In the genomic region with DNA sequence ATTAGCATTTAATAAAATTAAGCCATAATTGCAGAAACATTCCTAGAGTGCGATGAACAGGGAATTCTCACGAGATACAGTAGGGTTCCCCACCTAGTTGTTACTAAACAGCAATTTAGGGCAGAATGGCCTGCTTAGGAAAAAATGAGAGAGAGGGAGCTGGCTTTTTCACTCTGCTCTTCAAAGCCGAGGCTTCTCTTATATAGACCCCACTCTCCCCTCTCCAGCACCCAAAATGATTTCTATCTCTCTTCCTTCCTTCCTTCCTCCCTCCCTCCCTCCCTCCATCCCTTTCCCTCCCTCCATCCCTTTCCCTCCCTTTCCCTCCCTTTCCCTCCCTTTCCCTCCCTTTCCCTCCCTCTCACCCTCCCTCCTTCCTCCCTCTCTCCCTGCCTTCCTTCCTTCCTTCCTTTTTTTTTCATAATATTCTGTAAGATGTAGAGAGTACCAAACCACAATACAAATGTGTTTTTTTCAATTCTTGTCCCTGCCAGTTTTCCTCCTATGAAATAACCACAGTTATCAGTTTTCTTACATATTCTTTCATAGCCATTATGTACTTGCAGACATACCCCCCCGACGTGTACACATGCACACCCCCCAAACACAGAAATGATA, we compare ENCODE assay signal across 21 cellular contexts. TPM values are rescaled to one million over a fixed set of nuclear protein-coding genes. Genes with fewer than 3 reads are reported as not detected.
DNase-seq lines count a peak whose midpoint lies in the region; ATAC-seq, FAIRE-seq and TF ChIP-seq lines count a peak whose summit lies in the region.
"Had no signal": no experiment of that assay in that cellular context is flagged by ENCODE, and none has a peak within 500 bp of the region (broad histone marks: within the 10 kb centered on the region; RNA-seq: fewer than 3 reads in every experiment).

No MANE protein-coding gene starts in this region.

- H3K9me3 Mint-ChIP-seq in central memory CD8-positive, alpha-beta T cell, result no peaks in the 10 kb centered on the region
- H3K9me3 Mint-ChIP-seq in natural killer cell (no peaks in the 10 kb centered on the region), Caco-2 (ENCODE audit: unreplicated experiment) (no peaks in the 10 kb centered on the region)
- no peaks in the 10 kb centered on the region for H3K9me3 Mint-ChIP-seq in stimulated activated effector memory CD8-positive, alpha-beta T cell treated with anti-CD3 and anti-CD28 coated beads, Interleukin-12 subunit alpha, Interleukin-12 subunit beta, amount 100 ng/mL, for 72 hours
- H3K9me3 Mint-ChIP-seq: CD4-positive, alpha-beta memory T cell; GM23338; H9 had no signal

- intact Hi-C loops in HepG2 (cut with micrococcal nuclease; ENCODE audit: unreplicated experiment) (no loop called here), right lobe of liver (cut with DNase I) (no loop called here), natural killer cell (cut with micrococcal nuclease) (no loop called here), Caco-2 (cut with micrococcal nuclease; ENCODE audit: unreplicated experiment) (no loop called here)

- TF ChIP-seq EP300 in HepG2 (IDR thresholded peaks at IDR 0.05; ENCODE audit: low read depth in 2 of 2, low read length in 2 of 2), result no peak
- no peak for TF ChIP-seq EP300 in HepG2 (CRISPR knock-in tag; IDR thresholded peaks at IDR 0.05; ENCODE audit: borderline replicate concordance)

- H3K27me3 Mint-ChIP-seq in central memory CD8-positive, alpha-beta T cell, result no peaks in the 10 kb centered on the region
- no peaks in the 10 kb centered on the region for H3K27me3 Mint-ChIP-seq in natural killer cell (ENCODE audit: low read depth in 2 of 2)
- no peaks in the 10 kb centered on the region for H3K27me3 Mint-ChIP-seq in Caco-2 (ENCODE audit: insufficient read depth, unreplicated experiment)
- H3K27me3 Mint-ChIP-seq: CD4-positive, alpha-beta memory T cell had no signal

- H3K4me3 ChIP-seq in HepG2 (replicated peaks in 1 of 3; ENCODE audit: insufficient read depth in 1 of 3, low read depth in 2 of 3, low read length in 3 of 3) (no peak overlapping the region), right lobe of liver (no peak overlapping the region), Caco-2 (ENCODE audit: low read depth, low read length) (no peak overlapping the region)
- H3K4me3 ChIP-seq: GM12878, GM23338 had no signal

- peak overlapping the region; percentile 92 for H3K27ac Mint-ChIP-seq in central memory CD8-positive, alpha-beta T cell (ENCODE audit: low read depth)
- H3K27ac Mint-ChIP-seq in natural killer cell (peak overlapping the region; percentile 79 to 82), Caco-2 (ENCODE audit: unreplicated experiment) (no peak overlapping the region)
- H3K27ac Mint-ChIP-seq in stimulated activated effector memory CD8-positive, alpha-beta T cell treated with anti-CD3 and anti-CD28 coated beads, Interleukin-12 subunit alpha, Interleukin-12 subunit beta, amount 100 ng/mL, for 72 hours, result peak overlapping the region; percentile 87
- H3K27ac Mint-ChIP-seq: CD4-positive, alpha-beta memory T cell; GM23338; H9 had no signal

- POLR2A ChIA-PET in HepG2 (lab: Yijun Ruan, JAX), result no interaction called here
- POLR2A ChIA-PET in Caco-2 (lab: Charles Lee), result no interaction called here

- H2AFZ ChIP-seq in HepG2 (ENCODE audit: low read length), result no peak overlapping the region
- H2AFZ ChIP-seq: GM23338 had no signal

- H3K4me1 Mint-ChIP-seq in central memory CD8-positive, alpha-beta T cell, result peaks cover 47% of the 10 kb centered on the region
- H3K4me1 Mint-ChIP-seq in natural killer cell (peaks cover 45 to 63% of the 10 kb centered on the region in 2 donors), Caco-2 (ENCODE audit: low read depth, unreplicated experiment) (no peaks in the 10 kb centered on the region)
- H3K4me1 Mint-ChIP-seq in stimulated activated effector memory CD8-positive, alpha-beta T cell treated with anti-CD3 and anti-CD28 coated beads, Interleukin-12 subunit alpha, Interleukin-12 subunit beta, amount 100 ng/mL, for 72 hours, result peaks cover 24% of the 10 kb centered on the region

- H3K4me3 Mint-ChIP-seq in central memory CD8-positive, alpha-beta T cell, result peak overlapping the region; percentile 72
- H3K4me3 Mint-ChIP-seq in natural killer cell (peak overlapping the region; percentile 79), Caco-2 (ENCODE audit: unreplicated experiment) (no peak overlapping the region)
- H3K4me3 Mint-ChIP-seq in stimulated activated effector memory CD8-positive, alpha-beta T cell treated with anti-CD3 and anti-CD28 coated beads, Interleukin-12 subunit alpha, Interleukin-12 subunit beta, amount 100 ng/mL, for 72 hours, result peak overlapping the region; percentile 58
- H3K4me3 Mint-ChIP-seq: CD4-positive, alpha-beta memory T cell; GM23338; H9 had no signal

- H3K9me3 ChIP-seq in HepG2 (ENCODE audit: low read length) (no peaks in the 10 kb centered on the region), right lobe of liver (no peaks in the 10 kb centered on the region), Caco-2 (no peaks in the 10 kb centered on the region)

- TF ChIP-seq POLR2A in HepG2 (IDR thresholded peaks at IDR 0.05; ENCODE audit: insufficient read depth in 1 of 2, low read depth in 2 of 2, low read length in 2 of 2), result no peak
- no peak for TF ChIP-seq POLR2A in right lobe of liver (IDR thresholded peaks at IDR 0.05)

- no peak for TF ChIP-seq RAD21 in HepG2 (CRISPR knock-in tag; IDR thresholded peaks at IDR 0.05)

- H3K36me3 Mint-ChIP-seq in central memory CD8-positive, alpha-beta T cell (ENCODE audit: insufficient read depth), result peaks cover 24% of the 10 kb centered on the region
- no peaks in the 10 kb centered on the region for H3K36me3 Mint-ChIP-seq in natural killer cell
- peaks cover 8% of the 10 kb centered on the region for H3K36me3 Mint-ChIP-seq in stimulated activated effector memory CD8-positive, alpha-beta T cell treated with anti-CD3 and anti-CD28 coated beads, Interleukin-12 subunit alpha, Interleukin-12 subunit beta, amount 100 ng/mL, for 72 hours
- H3K36me3 Mint-ChIP-seq in Caco-2 (ENCODE audit: insufficient read depth, unreplicated experiment), result no peaks in the 10 kb centered on the region

- CTCF ChIA-PET in HepG2 (lab: Yijun Ruan, JAX; ENCODE audit: low intra/inter-chr PET ratio, low total read pairs) (no interaction called here), Caco-2 (lab: Charles Lee) (no interaction called here)

- DNase-seq in HepG2 (ENCODE audit: low spot score), result no peak
- DNase-seq in right lobe of liver, result no peak
- no peak for DNase-seq in central memory CD8-positive, alpha-beta T cell (ENCODE audit: low spot score in 2 of 2)
- no peak for DNase-seq in natural killer cell
- DNase-seq in stimulated activated effector memory CD8-positive, alpha-beta T cell treated with anti-CD3 and anti-CD28 coated beads, Interleukin-12 subunit alpha, Interleukin-12 subunit beta, amount 100 ng/mL, for 72 hours (ENCODE audit: low spot score in 2 of 2), result no peak
- no peak for DNase-seq in occipital lobe (lab: John Stamatoyannopoulos, UW)
- DNase-seq in Caco-2, result no peak
- DNase-seq: C1 segment of cervical spinal cord; CD4-positive, alpha-beta memory T cell; DMS 273 treated with DMSO at 0.1 percent for 48 hours; DMS79; EL; GDM1; H9 had no signal

- no peaks in the 10 kb centered on the region; the same call in 1 of the 2 replicates for H3K4me1 ChIP-seq in HepG2 (ENCODE audit: insufficient read depth, low read length)
- peaks cover 0 to 4% (median 0%) of the 10 kb centered on the region in 4 donors for H3K4me1 ChIP-seq in right lobe of liver
- no peaks in the 10 kb centered on the region for H3K4me1 ChIP-seq in Caco-2

- no peak overlapping the region for H3K4me2 ChIP-seq in HepG2 (ENCODE audit: low read depth, low read length)
- H3K4me2 ChIP-seq: GM23338 had no signal

- no peak for FAIRE-seq in HepG2 (lab: Jason Lieb, UNC)
- FAIRE-seq: D721Med, GM12878 had no signal

- no peak for ATAC-seq in HepG2
- no peak for ATAC-seq in right lobe of liver
- no peak for ATAC-seq in central memory CD8-positive, alpha-beta T cell (replicated peaks; ENCODE audit: extremely low read depth, poor library complexity, severe bottlenecking)
- no peak for ATAC-seq in natural killer cell
- ATAC-seq in stimulated activated effector memory CD8-positive, alpha-beta T cell treated with anti-CD3 and anti-CD28 coated beads, Interleukin-12 subunit alpha, Interleukin-12 subunit beta, amount 100 ng/mL, for 72 hours, result no peak
- no peak for ATAC-seq in HG02870 (IDR thresholded peaks at IDR 0.05; ENCODE audit: unreplicated experiment)
- ATAC-seq: GM12878, GM23338, HCT116 had no signal

- H3K27ac ChIP-seq in HepG2 (ENCODE audit: extremely low read length, insufficient read depth, low read length), result no peak overlapping the region
- no peak overlapping the region for H3K27ac ChIP-seq in right lobe of liver

- H3K79me2 ChIP-seq in HepG2 (ENCODE audit: insufficient read depth, low read length), result no peaks in the 10 kb centered on the region

- TF ChIP-seq CTCF in HepG2 (CRISPR knock-in tag; IDR thresholded peaks at IDR 0.05) (no peak), right lobe of liver (IDR thresholded peaks at IDR 0.05) (no peak), natural killer cell (IDR thresholded peaks at IDR 0.05) (no peak), Caco-2 (IDR thresholded peaks at IDR 0.05; ENCODE audit: insufficient read depth in 1 of 2, low read depth in 1 of 2, low read length in 1 of 2, severe bottlenecking in 1 of 2, unreplicated experiment in 1 of 2) (no peak)

- in situ Hi-C loops in HepG2 (cut with HindIII; ENCODE audit: extremely low pct_ligation_motif_present, low pct_unique_long_range_greater_than_20kb), result no loop called here

- H3K36me3 ChIP-seq in HepG2 (replicated peaks in 1 of 2; ENCODE audit: control insufficient read depth in 1 of 2, insufficient read depth in 2 of 2, low read length in 2 of 2) (no peaks in the 10 kb centered on the region; a peak in 1 of 5 replicates), right lobe of liver (no peaks in the 10 kb centered on the region), Caco-2 (ENCODE audit: control insufficient read depth, insufficient read depth, low read length) (no peaks in the 10 kb centered on the region; the same call in 1 of the 2 replicates)

- peaks cover 3% of the 10 kb centered on the region; the same call in 1 of the 2 replicates for H4K20me1 ChIP-seq in HepG2 (ENCODE audit: insufficient read depth, low read length)

- 95% methylated on average over 5 of the region's 5 CpGs for WGBS in HepG2 (ENCODE audit: low lambda C conversion rate)
- WGBS in right lobe of liver (ENCODE audit: insufficient coverage, low coverage, low lambda C conversion rate, missing lambda C conversion rate), result 90% methylated on average over 4 of the region's 5 CpGs

- H3K9ac ChIP-seq in HepG2 (ENCODE audit: insufficient read depth, low read depth, low read length), result no peak overlapping the region

- no peaks in the 10 kb centered on the region for H3K27me3 ChIP-seq in HepG2 (ENCODE audit: control insufficient read depth in 1 of 2, insufficient read depth in 2 of 2, low read length in 2 of 2)
- no peaks in the 10 kb centered on the region for H3K27me3 ChIP-seq in right lobe of liver
- H3K27me3 ChIP-seq in Caco-2 (replicated peaks; ENCODE audit: control insufficient read depth, insufficient read depth, low read length), result no peaks in the 10 kb centered on the region

- BruUV-seq in HepG2 (replicated peaks; lab: Mats Ljungman, UMichigan) (no TSS peak), Caco-2 (replicated peaks; lab: Mats Ljungman, UMichigan) (no TSS peak)

RNA-seq across cellular contexts. Expression of a gene that starts 48.1 kb away (rescaled TPM):
- total RNA-seq in HepG2 (2016; rRNA removed; fragmentation: Illumina TruSeq; extraction: Trizol), result 0.46 and 0.53 TPM in 2 replicates
- total RNA-seq in HepG2 (2016; cell fraction: cytosol; rRNA removed; fragmentation: Illumina TruSeq; extraction: Trizol; ENCODE audit: low read depth), result 0.18 and 0.30 TPM in 2 replicates
- total RNA-seq in HepG2 (2016; cell fraction: insoluble cytoplasmic fraction; rRNA removed; fragmentation: Illumina TruSeq; extraction: Trizol), result 0.35 and 0.40 TPM in 2 replicates
- total RNA-seq in HepG2 (2016; cell fraction: membrane; rRNA removed; fragmentation: Illumina TruSeq; extraction: Trizol), result 0.15 TPM in 1 of 2 replicates, not detected in the other
- 0.22 and 0.72 TPM in 2 replicates for total RNA-seq in HepG2 (2016; cell fraction: nucleus; rRNA removed; fragmentation: Illumina TruSeq; extraction: Trizol)
- polyA plus RNA-seq in HepG2 (2011; rRNA removed), result 0.14 and 0.17 TPM in 2 replicates
- 0.14 TPM in 1 of 2 replicates, not detected in the other for polyA plus RNA-seq in HepG2 (2011; cell fraction: cytosol; rRNA removed)
- 0.19 TPM in 1 of 2 replicates, not detected in the other for polyA plus RNA-seq in HepG2 (2011; cell fraction: nucleus; rRNA removed)
- polyA plus RNA-seq in HepG2 (2012), result 0.25 and 0.43 TPM in 2 replicates
- 0.19 TPM in 1 of 2 replicates, not detected in the other for polyA plus RNA-seq in HepG2 (2016; cell fraction: cytosol; fragmentation: Illumina TruSeq; extraction: Trizol; ENCODE audit: low read depth)
- 0.25 and 0.34 TPM in 2 replicates for polyA plus RNA-seq in HepG2 (2016; cell fraction: insoluble cytoplasmic fraction; fragmentation: Illumina TruSeq; extraction: Trizol; ENCODE audit: low read depth)
- polyA plus RNA-seq in HepG2 (2016; cell fraction: membrane; fragmentation: Illumina TruSeq; extraction: Trizol; ENCODE audit: low read depth), result 0.27 TPM in 1 of 2 replicates, not detected in the other
- polyA plus RNA-seq in HepG2 (2016; cell fraction: nucleus; fragmentation: Illumina TruSeq; extraction: Trizol; ENCODE audit: insufficient read depth, low read depth), result not detected in 2 replicates
- 0.34 TPM in 1 of 2 replicates, not detected in the other for polyA minus RNA-seq in HepG2 (2011; rRNA and poly(A)+ RNA removed; ENCODE audit: low replicate concordance)
- not detected in 2 replicates for polyA minus RNA-seq in HepG2 (2011; cell fraction: cytosol; rRNA and poly(A)+ RNA removed)
- polyA minus RNA-seq in HepG2 (2011; cell fraction: nucleus; rRNA and poly(A)+ RNA removed), result 1.1 TPM in 1 of 2 replicates, not detected in the other
- under 1 TPM in 3 of 6 experiments, not detected in 3; 0.18 to 0.24 (median 0.20) TPM for total RNA-seq in right lobe of liver
- under 1 TPM in 1 of 3 donors, not detected in 2; 0.43 TPM for total RNA-seq in natural killer cell
- 2.8 TPM for total RNA-seq in occipital lobe
- 0.18 and 0.46 TPM in 2 replicates for total RNA-seq in Caco-2 (2022)
- total RNA-seq: A172, A673, GM23338 had no signal

RNA-seq across cellular contexts. Expression of a gene that starts 48.2 kb away (rescaled TPM):
- total RNA-seq in HepG2 (2016; rRNA removed; fragmentation: Illumina TruSeq; extraction: Trizol) (43.7 and 48.4 TPM in 2 replicates), right lobe of liver (10 to 100 TPM; 20.2 to 54.9 (median 33.5) TPM), natural killer cell (10 to 100 TPM; 29.3 to 38.6 (median 32.0) TPM), occipital lobe (47.9 TPM), Caco-2 (2022) (48.9 and 57.4 TPM in 2 replicates)
- 20.5 and 21.3 TPM in 2 replicates for total RNA-seq in HepG2 (2016; cell fraction: cytosol; rRNA removed; fragmentation: Illumina TruSeq; extraction: Trizol; ENCODE audit: low read depth)
- total RNA-seq in HepG2 (2016; cell fraction: insoluble cytoplasmic fraction; rRNA removed; fragmentation: Illumina TruSeq; extraction: Trizol), result 44.0 and 46.7 TPM in 2 replicates
- 52.1 and 54.6 TPM in 2 replicates for total RNA-seq in HepG2 (2016; cell fraction: membrane; rRNA removed; fragmentation: Illumina TruSeq; extraction: Trizol)
- 36.4 and 39.6 TPM in 2 replicates for total RNA-seq in HepG2 (2016; cell fraction: nucleus; rRNA removed; fragmentation: Illumina TruSeq; extraction: Trizol)
- 38.2 and 49.8 TPM in 2 replicates for polyA plus RNA-seq in HepG2 (2011; rRNA removed)
- 22.8 and 24.7 TPM in 2 replicates for polyA plus RNA-seq in HepG2 (2011; cell fraction: cytosol; rRNA removed)
- polyA plus RNA-seq in HepG2 (2011; cell fraction: nucleus; rRNA removed), result 38.0 and 42.2 TPM in 2 replicates
- 45.5 and 51.6 TPM in 2 replicates for polyA plus RNA-seq in HepG2 (2012)
- polyA plus RNA-seq in HepG2 (2016; cell fraction: cytosol; fragmentation: Illumina TruSeq; extraction: Trizol; ENCODE audit: low read depth), result 23.5 and 30.9 TPM in 2 replicates
- polyA plus RNA-seq in HepG2 (2016; cell fraction: insoluble cytoplasmic fraction; fragmentation: Illumina TruSeq; extraction: Trizol; ENCODE audit: low read depth), result 59.9 and 65.2 TPM in 2 replicates
- 52.0 and 57.2 TPM in 2 replicates for polyA plus RNA-seq in HepG2 (2016; cell fraction: membrane; fragmentation: Illumina TruSeq; extraction: Trizol; ENCODE audit: low read depth)
- polyA plus RNA-seq in HepG2 (2016; cell fraction: nucleus; fragmentation: Illumina TruSeq; extraction: Trizol; ENCODE audit: insufficient read depth, low read depth), result 46.5 and 51.3 TPM in 2 replicates
- polyA minus RNA-seq in HepG2 (2011; rRNA and poly(A)+ RNA removed; ENCODE audit: low replicate concordance), result 9.4 and 12.6 TPM in 2 replicates
- polyA minus RNA-seq in HepG2 (2011; cell fraction: cytosol; rRNA and poly(A)+ RNA removed), result 26.1 and 30.8 TPM in 2 replicates
- 90.8 and 117 TPM in 2 replicates for polyA minus RNA-seq in HepG2 (2011; cell fraction: nucleus; rRNA and poly(A)+ RNA removed)

RNA-seq across cellular contexts. Expression of a gene that starts 59.0 kb away (rescaled TPM):
- total RNA-seq in HepG2 (2016; rRNA removed; fragmentation: Illumina TruSeq; extraction: Trizol), result 29.5 and 32.3 TPM in 2 replicates
- 23.4 and 25.5 TPM in 2 replicates for total RNA-seq in HepG2 (2016; cell fraction: cytosol; rRNA removed; fragmentation: Illumina TruSeq; extraction: Trizol; ENCODE audit: low read depth)
- 28.5 and 32.7 TPM in 2 replicates for total RNA-seq in HepG2 (2016; cell fraction: insoluble cytoplasmic fraction; rRNA removed; fragmentation: Illumina TruSeq; extraction: Trizol)
- total RNA-seq in HepG2 (2016; cell fraction: membrane; rRNA removed; fragmentation: Illumina TruSeq; extraction: Trizol), result 20.9 and 22.7 TPM in 2 replicates
- total RNA-seq in HepG2 (2016; cell fraction: nucleus; rRNA removed; fragmentation: Illumina TruSeq; extraction: Trizol), result 17.1 and 18.8 TPM in 2 replicates
- polyA plus RNA-seq in HepG2 (2011; rRNA removed), result 19.9 and 22.1 TPM in 2 replicates
- polyA plus RNA-seq in HepG2 (2011; cell fraction: cytosol; rRNA removed), result 11.6 and 16.4 TPM in 2 replicates
- 8.8 and 11.8 TPM in 2 replicates for polyA plus RNA-seq in HepG2 (2011; cell fraction: nucleus; rRNA removed)
- 30.2 and 38.8 TPM in 2 replicates for polyA plus RNA-seq in HepG2 (2012)
- 28.3 and 32.3 TPM in 2 replicates for polyA plus RNA-seq in HepG2 (2016; cell fraction: cytosol; fragmentation: Illumina TruSeq; extraction: Trizol; ENCODE audit: low read depth)
- 43.4 and 48.7 TPM in 2 replicates for polyA plus RNA-seq in HepG2 (2016; cell fraction: insoluble cytoplasmic fraction; fragmentation: Illumina TruSeq; extraction: Trizol; ENCODE audit: low read depth)
- polyA plus RNA-seq in HepG2 (2016; cell fraction: membrane; fragmentation: Illumina TruSeq; extraction: Trizol; ENCODE audit: low read depth), result 26.3 and 29.5 TPM in 2 replicates
- polyA plus RNA-seq in HepG2 (2016; cell fraction: nucleus; fragmentation: Illumina TruSeq; extraction: Trizol; ENCODE audit: insufficient read depth, low read depth), result 35.4 and 35.6 TPM in 2 replicates
- 3.6 and 5.0 TPM in 2 replicates for polyA minus RNA-seq in HepG2 (2011; rRNA and poly(A)+ RNA removed; ENCODE audit: low replicate concordance)
- polyA minus RNA-seq in HepG2 (2011; cell fraction: cytosol; rRNA and poly(A)+ RNA removed), result 4.6 and 9.9 TPM in 2 replicates
- 43.8 and 44.0 TPM in 2 replicates for polyA minus RNA-seq in HepG2 (2011; cell fraction: nucleus; rRNA and poly(A)+ RNA removed)
- 10 to 100 TPM in 5 of 6 experiments, 1 to 10 TPM in 1; 9.5 to 16.9 (median 12.2) TPM for total RNA-seq in right lobe of liver
- 100 to 1,000 TPM; 122 to 157 (median 136) TPM for total RNA-seq in natural killer cell
- total RNA-seq in occipital lobe, result 8.9 TPM
- total RNA-seq in Caco-2 (2022), result 22.8 and 23.7 TPM in 2 replicates
